ENCODE assay signal across 8 cellular contexts in genomic region chr3:190585771-190586630, GRCh38.
DNase-seq lines count a peak whose midpoint lies in the region; ATAC-seq and TF ChIP-seq lines count a peak whose summit lies in the region.

No MANE protein-coding gene starts in this region.

- TF ChIP-seq CTCF in HFF-Myc (IDR thresholded peaks at IDR 0.05; ENCODE audit: low read depth, low read length, missing control alignments) (no peak), OCI-LY3 (IDR thresholded peaks at IDR 0.05; ENCODE audit: low read depth, low read length) (no peak), lung (IDR thresholded peaks at IDR 0.05; ENCODE audit: control extremely low read depth, extremely low read depth) (no peak), suprapubic skin (IDR thresholded peaks at IDR 0.05) (no peak)

- H3K79me2 ChIP-seq in OCI-LY3 (ENCODE audit: low read length), result no peaks in the 10 kb centered on the region

- peak overlapping the region; percentile 75 for H3K4me2 ChIP-seq in OCI-LY3 (ENCODE audit: low read length)

- DNase-seq in AML-193 (lab: John Stamatoyannopoulos, UW) (peak; percentile 22 to 25), HFF-Myc (ENCODE audit: extremely low read depth, low read depth) (peak; percentile 63), lung (ENCODE audit: low spot score) (peak; percentile 36), suprapubic skin (ENCODE audit: low spot score in 2 of 2) (no peak), hippocampal formation (lab: John Stamatoyannopoulos, UW) (no peak)
- peak; percentile 62 for DNase-seq in activated naive CD8-positive, alpha-beta T cell treated with anti-CD3 and anti-CD28 coated beads, Interleukin-2, amount 50 U/mL, for 24 hours

- TF ChIP-seq EP300 in suprapubic skin (IDR thresholded peaks at IDR 0.05), result no peak

- H3K27ac ChIP-seq in OCI-LY3 (ENCODE audit: low read length) (no peak overlapping the region), lung (ENCODE audit: low read depth in 1 of 2, low read length in 1 of 2) (peak overlapping the region; percentile 14 to 78), suprapubic skin (peak overlapping the region; percentile 72)

- no peak overlapping the region for H3K4me3 ChIP-seq in HFF-Myc (replicated peaks; ENCODE audit: low read depth, low read length)
- H3K4me3 ChIP-seq in OCI-LY3 (ENCODE audit: low read length), result peak overlapping the region; percentile 54
- no peak overlapping the region for H3K4me3 ChIP-seq in lung
- H3K4me3 ChIP-seq in suprapubic skin, result no peak overlapping the region

- H3K27me3 Mint-ChIP-seq in activated naive CD8-positive, alpha-beta T cell treated with anti-CD3 and anti-CD28 coated beads, Interleukin-2, amount 50 U/mL, for 24 hours, result no peaks in the 10 kb centered on the region

- H3K4me3 Mint-ChIP-seq in activated naive CD8-positive, alpha-beta T cell treated with anti-CD3 and anti-CD28 coated beads, Interleukin-2, amount 50 U/mL, for 24 hours, result peak overlapping the region; percentile 65

- peak overlapping the region; percentile 98 for H3K27ac Mint-ChIP-seq in activated naive CD8-positive, alpha-beta T cell treated with anti-CD3 and anti-CD28 coated beads, Interleukin-2, amount 50 U/mL, for 24 hours

- peak; percentile 87 for ATAC-seq in activated naive CD8-positive, alpha-beta T cell treated with anti-CD3 and anti-CD28 coated beads, Interleukin-2, amount 50 U/mL, for 24 hours
- ATAC-seq in lung (ENCODE audit: insufficient read depth, low FRiP score) (peak; percentile 83), GM21717 (IDR thresholded peaks at IDR 0.05; ENCODE audit: unreplicated experiment) (no peak)

- WGBS in lung, 2 donors, result 71% methylated on average over 6 of the region's 6 CpGs
- 58% methylated on average over 6 of the region's 6 CpGs for WGBS in suprapubic skin

- H3K27me3 ChIP-seq in OCI-LY3 (ENCODE audit: low read depth, low read length), result no peaks in the 10 kb centered on the region
- no peaks in the 10 kb centered on the region for H3K27me3 ChIP-seq in lung (ENCODE audit: control insufficient read depth, insufficient read depth)
- no peaks in the 10 kb centered on the region for H3K27me3 ChIP-seq in suprapubic skin

- H3K4me1 ChIP-seq in OCI-LY3 (ENCODE audit: low read length) (peaks cover 20% of the 10 kb centered on the region), lung (ENCODE audit: control insufficient read depth in 2 of 2, insufficient read depth in 2 of 2, low read length in 2 of 2) (peaks cover 6 to 20% of the 10 kb centered on the region in 2 donors), suprapubic skin (peaks cover 21% of the 10 kb centered on the region)

- peaks cover 20% of the 10 kb centered on the region for H3K36me3 Mint-ChIP-seq in activated naive CD8-positive, alpha-beta T cell treated with anti-CD3 and anti-CD28 coated beads, Interleukin-2, amount 50 U/mL, for 24 hours (ENCODE audit: low read depth)

- H3K9me3 ChIP-seq in OCI-LY3 (ENCODE audit: insufficient read depth, low read length) (no peaks in the 10 kb centered on the region), lung (ENCODE audit: control insufficient read depth in 2 of 2, insufficient read depth in 1 of 2, low read length in 1 of 2) (no peaks in the 10 kb centered on the region), suprapubic skin (no peaks in the 10 kb centered on the region)

- no peaks in the 10 kb centered on the region for H3K36me3 ChIP-seq in OCI-LY3 (replicated peaks; ENCODE audit: low read depth, low read length)
- H3K36me3 ChIP-seq in lung (ENCODE audit: control insufficient read depth in 2 of 2, insufficient read depth in 2 of 2, low read length in 2 of 2), result no peaks in the 10 kb centered on the region
- H3K36me3 ChIP-seq in suprapubic skin, result no peaks in the 10 kb centered on the region

- no peak for TF ChIP-seq POLR2A in suprapubic skin (IDR thresholded peaks at IDR 0.05)

- peaks cover 48% of the 10 kb centered on the region for H3K4me1 Mint-ChIP-seq in activated naive CD8-positive, alpha-beta T cell treated with anti-CD3 and anti-CD28 coated beads, Interleukin-2, amount 50 U/mL, for 24 hours

- H2AFZ ChIP-seq in OCI-LY3 (ENCODE audit: low read depth, low read length), result peak overlapping the region; percentile 51; the same call in 1 of the 2 replicates

- H4K20me1 ChIP-seq in OCI-LY3 (ENCODE audit: insufficient read depth, low read length), result no peaks in the 10 kb centered on the region

- H3K9ac ChIP-seq in OCI-LY3 (ENCODE audit: low read length), result no peak overlapping the region

- H3K9me3 Mint-ChIP-seq in activated naive CD8-positive, alpha-beta T cell treated with anti-CD3 and anti-CD28 coated beads, Interleukin-2, amount 50 U/mL, for 24 hours, result no peaks in the 10 kb centered on the region

Comparison
In these comparisons a context has a peak if more than half of its experiments do, and no peak if none do; other contexts are left out.
1. DNase-seq: peak in AML-193 (2 of 2), HFF-Myc (single experiment), activated naive CD8-positive, alpha-beta T cell treated with anti-CD3 and anti-CD28 coated beads, Interleukin-2, amount 50 U/mL, for 24 hours (single experiment) and lung (single experiment); none in suprapubic skin (0 of 2) and hippocampal formation (0 of 2).